9 cellular contexts compared by ENCODE assay signal in genomic region chr5:68255305-68256130, GRCh38. TPM values are rescaled to one million over a fixed set of nuclear protein-coding genes. Genes with fewer than 3 reads are reported as not detected.
DNase-seq lines count a peak whose midpoint lies in the region; ATAC-seq and TF ChIP-seq lines count a peak whose summit lies in the region.
"Had no signal": no experiment of that assay in that cellular context is flagged by ENCODE, and none has a peak within 500 bp of the region (broad histone marks: within the 10 kb centered on the region; RNA-seq: fewer than 3 reads in every experiment).

No MANE protein-coding gene starts in this region.

- H3K4me3 Mint-ChIP-seq in GM23338, result no peak overlapping the region

- H3K36me3 ChIP-seq in Peyer's patch (no peaks in the 10 kb centered on the region), spleen (peaks cover 0 to 13% (median 0%) of the 10 kb centered on the region in 6 donors), GM23338 (ENCODE audit: insufficient read depth) (no peaks in the 10 kb centered on the region)

- H3K4me1 Mint-ChIP-seq in GM23338, result peaks cover 18% of the 10 kb centered on the region

- intact Hi-C loops in dorsolateral prefrontal cortex (cut with DNase I), result loop anchor here (10.0 kb wide), 2 partner anchors 761 to 1011 kb away; no protein-coding TSS in a partner anchor
- intact Hi-C loops in spleen (cut with DNase I; ENCODE audit: low total_unique reads), result loop anchor here (10.0 kb wide), 1 partner anchor 1011 kb away; no protein-coding TSS in a partner anchor

- 21 to 27% (median 23%) methylated on average over 6 of the region's 6 CpGs for WGBS in spleen, 5 donors

- no peak for ATAC-seq in GM23338

- DNase-seq in GF-D8 (lab: John Stamatoyannopoulos, UW), result peak; percentile 33
- DNase-seq in Peyer's patch, result no peak
- DNase-seq in dorsolateral prefrontal cortex, result no peak
- DNase-seq in spleen, result no peak
- no peak for DNase-seq in GM23338 (ENCODE audit: low spot score)
- no peak for DNase-seq in SHP77 (lab: John Stamatoyannopoulos, UW)
- DNase-seq in cerebellar cortex (ENCODE audit: low spot score), result no peak
- DNase-seq: erythroblast, NCI-H226 had no signal

- H3K36me3 Mint-ChIP-seq in GM23338 (ENCODE audit: low read depth), result no peaks in the 10 kb centered on the region

- no peak overlapping the region for H2AFZ ChIP-seq in GM23338

- H3K27ac Mint-ChIP-seq in GM23338, result no peak overlapping the region

- no peaks in the 10 kb centered on the region for H3K9me3 Mint-ChIP-seq in GM23338

- no peaks in the 10 kb centered on the region for H4K20me1 ChIP-seq in GM23338 (replicated peaks; ENCODE audit: insufficient read depth)

- H3K4me1 ChIP-seq in Peyer's patch (peaks cover 0 to 97% (median 8%) of the 10 kb centered on the region in 4 donors), spleen (peaks cover 41 to 100% (median 96%) of the 10 kb centered on the region in 6 donors), GM23338 (ENCODE audit: insufficient read depth) (peaks cover 18% of the 10 kb centered on the region)

- H3F3A ChIP-seq in GM23338 (replicated peaks; ENCODE audit: low read depth), result no peaks in the 10 kb centered on the region

- no peaks in the 10 kb centered on the region for H3K27me3 ChIP-seq in Peyer's patch
- H3K27me3 ChIP-seq in dorsolateral prefrontal cortex, result no peaks in the 10 kb centered on the region
- H3K27me3 ChIP-seq in spleen (replicated peaks in 1 of 7), result no peaks in the 10 kb centered on the region
- no peaks in the 10 kb centered on the region for H3K27me3 ChIP-seq in GM23338 (ENCODE audit: insufficient read depth)

- H3K9me2 ChIP-seq in GM23338 (ENCODE audit: insufficient read depth), result no peaks in the 10 kb centered on the region

- no peaks in the 10 kb centered on the region for H3K79me2 ChIP-seq in GM23338 (replicated peaks; ENCODE audit: insufficient read depth)

- H3K4me3 ChIP-seq in Peyer's patch (no peak overlapping the region), dorsolateral prefrontal cortex (peak overlapping the region in 21 of 59 donors; percentile 0 to 38 (median 15)), spleen (peak overlapping the region in 1 of 8 donors; percentile 35), GM23338 (no peak overlapping the region)

- no peak overlapping the region for H3K4me2 ChIP-seq in GM23338

- H3K27me3 Mint-ChIP-seq in GM23338 (ENCODE audit: insufficient read depth, low read depth, poor library complexity), result peaks cover 8% of the 10 kb centered on the region

- H3K27ac ChIP-seq in Peyer's patch, result peak overlapping the region in 3 of 4 donors; percentile 2 to 51 (median 40)
- H3K27ac ChIP-seq in dorsolateral prefrontal cortex, result peak overlapping the region in 56 of 59 donors; percentile 2 to 85 (median 74)
- peak overlapping the region; percentile 43 to 75 (median 61) for H3K27ac ChIP-seq in spleen
- H3K27ac ChIP-seq in GM23338 (ENCODE audit: low read depth), result no peak overlapping the region

- no peaks in the 10 kb centered on the region for H3K9me3 ChIP-seq in Peyer's patch
- no peaks in the 10 kb centered on the region for H3K9me3 ChIP-seq in spleen

- TF ChIP-seq CTCF in Peyer's patch (IDR thresholded peaks at IDR 0.05) (no peak), dorsolateral prefrontal cortex (IDR thresholded peaks at IDR 0.05 in 54 of 56, conservative IDR thresholded peaks at IDR 0.05 in 2 of 56; ENCODE audit: low read depth in 1 of 56, partially characterized antibody in 56 of 56) (no peak), spleen (IDR thresholded peaks at IDR 0.05 in 8 of 11, conservative IDR thresholded peaks at IDR 0.05 in 3 of 11) (no peak), GM23338 (conservative IDR thresholded peaks at IDR 0.05; ENCODE audit: low read depth in 2 of 2) (no peak)

- no peak for TF ChIP-seq POLR2A in Peyer's patch (IDR thresholded peaks at IDR 0.05)
- no peak for TF ChIP-seq POLR2A in spleen (IDR thresholded peaks at IDR 0.05)

TF ChIP-seq in GM23338, 12 proteins besides CTCF, POLR2A, EP300 and RAD21:
- no peak for TF ChIP-seq ZNF114 (CRISPR knock-in tag; IDR thresholded peaks at IDR 0.05)
- TF ChIP-seq EZH2 (IDR thresholded peaks at IDR 0.05; ENCODE audit: low read depth, unreplicated experiment), result no peak
- no peak for TF ChIP-seq NANOG (IDR thresholded peaks at IDR 0.05; ENCODE audit: borderline replicate concordance)

RNA-seq across cellular contexts. Expression of gene PIK3R1, which starts 40.0 kb away (rescaled TPM):
- 100 to 1,000 TPM in 1 of 4 donors, 10 to 100 TPM in 3; 69.3 to 113 (median 87.5) TPM for total RNA-seq in Peyer's patch
- total RNA-seq in dorsolateral prefrontal cortex, result 100 to 1,000 TPM; 172 to 359 (median 273) TPM
- 100 to 1,000 TPM in 5 of 7 donors, 10 to 100 TPM in 2; 72.7 to 200 (median 123) TPM for total RNA-seq in spleen
- 10 to 100 TPM in 1 of 3 donors, 1 to 10 TPM in 2; 4.9 to 15.1 (median 7.6) TPM for polyA plus RNA-seq in spleen
- total RNA-seq in GM23338 (2014; rRNA removed; shearing (Covaris generic)), result 9.8 and 25.4 TPM in 2 replicates
- polyA plus RNA-seq in GM23338 (2016; fragmentation: Nextera tagmentation; extraction: Ambion mirVana), result 3.4 and 5.9 TPM in 2 replicates
